In genomic region chr2:126750506-126750905, GRCh38 we compare ENCODE assay signal across 18 cellular contexts.
DNase-seq lines count a peak whose midpoint lies in the region; ATAC-seq and TF ChIP-seq lines count a peak whose summit lies in the region.
"Had no signal": no experiment of that assay in that cellular context is flagged by ENCODE, and none has a peak within 500 bp of the region (broad histone marks: within the 10 kb centered on the region; RNA-seq: fewer than 3 reads in every experiment).

No MANE protein-coding gene starts in this region.

- H3K9me3 Mint-ChIP-seq in activated CD8-positive, alpha-beta memory T cell treated with anti-CD3 and anti-CD28 coated beads, Interleukin-2, amount 10 ng/mL, durations not matched to agents 7 days and 5 days (ENCODE audit: low read depth) = no peaks in the 10 kb centered on the region
- no peaks in the 10 kb centered on the region for H3K9me3 Mint-ChIP-seq in chondrocyte (ENCODE audit: low read depth)
- no peaks in the 10 kb centered on the region for H3K9me3 Mint-ChIP-seq in activated CD8-positive, alpha-beta T cell treated with anti-CD3 and anti-CD28 coated beads for 36 hours
- H3K9me3 Mint-ChIP-seq: CD4-positive, alpha-beta T cell had no signal

- TF ChIP-seq CTCF in chondrocyte (IDR thresholded peaks at IDR 0.05) (no peak), adrenal gland (IDR thresholded peaks at IDR 0.05) (no peak)
- no peak for TF ChIP-seq CTCF in activated CD8-positive, alpha-beta T cell treated with anti-CD3 and anti-CD28 coated beads for 36 hours (IDR thresholded peaks at IDR 0.05)

- H3K27me3 Mint-ChIP-seq in activated CD8-positive, alpha-beta memory T cell treated with anti-CD3 and anti-CD28 coated beads, Interleukin-2, amount 10 ng/mL, durations not matched to agents 7 days and 5 days = peaks cover 2% of the 10 kb centered on the region
- peaks cover 9% of the 10 kb centered on the region for H3K27me3 Mint-ChIP-seq in chondrocyte (ENCODE audit: low read depth)
- H3K27me3 Mint-ChIP-seq in activated CD8-positive, alpha-beta T cell treated with anti-CD3 and anti-CD28 coated beads for 36 hours = no peaks in the 10 kb centered on the region
- H3K27me3 Mint-ChIP-seq: CD4-positive, alpha-beta T cell had no signal

- no peak for TF ChIP-seq POLR2A in adrenal gland (IDR thresholded peaks at IDR 0.05)

- H3K36me3 Mint-ChIP-seq in activated CD8-positive, alpha-beta memory T cell treated with anti-CD3 and anti-CD28 coated beads, Interleukin-2, amount 10 ng/mL, durations not matched to agents 7 days and 5 days = no peaks in the 10 kb centered on the region
- no peaks in the 10 kb centered on the region for H3K36me3 Mint-ChIP-seq in chondrocyte (ENCODE audit: low read depth)
- H3K36me3 Mint-ChIP-seq in activated CD8-positive, alpha-beta T cell treated with anti-CD3 and anti-CD28 coated beads for 36 hours (ENCODE audit: low read depth) = no peaks in the 10 kb centered on the region

- H3K27me3 ChIP-seq in adrenal gland = no peaks in the 10 kb centered on the region
- H3K27me3 ChIP-seq: BLaER1 treated with 17β-estradiol and CSF1 and Interleukin-3, amounts not matched to agents 10 nM and 100 nM had no signal

- H3K4me3 Mint-ChIP-seq in activated CD8-positive, alpha-beta memory T cell treated with anti-CD3 and anti-CD28 coated beads, Interleukin-2, amount 10 ng/mL, durations not matched to agents 7 days and 5 days = no peak overlapping the region
- no peak overlapping the region for H3K4me3 Mint-ChIP-seq in chondrocyte (ENCODE audit: unreplicated experiment)
- no peak overlapping the region for H3K4me3 Mint-ChIP-seq in activated CD8-positive, alpha-beta T cell treated with anti-CD3 and anti-CD28 coated beads for 36 hours
- H3K4me3 Mint-ChIP-seq: CD4-positive, alpha-beta T cell had no signal

- POLR2A ChIA-PET in activated CD8-positive, alpha-beta T cell treated with anti-CD3 and anti-CD28 coated beads for 36 hours (lab: Charles Lee) = no interaction called here

- no peak overlapping the region for H3K4me3 ChIP-seq in adrenal gland
- H3K4me3 ChIP-seq: BLaER1 treated with 17β-estradiol and CSF1 and Interleukin-3, amounts not matched to agents 10 nM and 100 nM; SK-N-MC had no signal

- 90 to 92% (median 91%) methylated on average over 4 of the region's 4 CpGs for WGBS in adrenal gland, 4 donors

- H3K4me1 Mint-ChIP-seq in activated CD8-positive, alpha-beta memory T cell treated with anti-CD3 and anti-CD28 coated beads, Interleukin-2, amount 10 ng/mL, durations not matched to agents 7 days and 5 days = peaks cover 17% of the 10 kb centered on the region
- no peaks in the 10 kb centered on the region for H3K4me1 Mint-ChIP-seq in chondrocyte (ENCODE audit: low read depth)
- peaks cover 24% of the 10 kb centered on the region for H3K4me1 Mint-ChIP-seq in activated CD8-positive, alpha-beta T cell treated with anti-CD3 and anti-CD28 coated beads for 36 hours (ENCODE audit: low read depth)

- H3K36me3 ChIP-seq in adrenal gland (replicated peaks in 1 of 2) = no peaks in the 10 kb centered on the region
- H3K36me3 ChIP-seq: BLaER1 treated with 17β-estradiol and CSF1 and Interleukin-3, amounts not matched to agents 10 nM and 100 nM had no signal

- ATAC-seq in activated CD8-positive, alpha-beta memory T cell treated with anti-CD3 and anti-CD28 coated beads, Interleukin-2, amount 10 ng/mL, durations not matched to agents 7 days and 5 days = no peak
- no peak for ATAC-seq in activated CD8-positive, alpha-beta T cell treated with anti-CD3 and anti-CD28 coated beads for 36 hours
- ATAC-seq: Panc1 had no signal

- H3K9me3 ChIP-seq in adrenal gland (replicated peaks in 1 of 3) = no peaks in the 10 kb centered on the region
- H3K9me3 ChIP-seq: BLaER1 treated with 17β-estradiol and CSF1 and Interleukin-3, amounts not matched to agents 10 nM and 100 nM had no signal

- no peaks in the 10 kb centered on the region for H3K4me1 ChIP-seq in adrenal gland (replicated peaks in 1 of 2)

- no peak overlapping the region for H3K27ac ChIP-seq in adrenal gland
- H3K27ac ChIP-seq: BLaER1 treated with 17β-estradiol and CSF1 and Interleukin-3, amounts not matched to agents 10 nM and 100 nM; SK-N-MC had no signal

- peak; percentile 12 for DNase-seq in activated CD8-positive, alpha-beta memory T cell treated with anti-CD3 and anti-CD28 coated beads, Interleukin-2, amount 10 ng/mL, durations not matched to agents 7 days and 5 days
- DNase-seq in activated CD8-positive, alpha-beta memory T cell treated with anti-CD3 and anti-CD28 coated beads, Interleukin-2, amount 50 U/mL, for 48 hours = no peak
- peak; percentile 73 for DNase-seq in NCI-H2171 (lab: John Stamatoyannopoulos, UW)
- peak; percentile 45 for DNase-seq in RPMI8226
- no peak for DNase-seq in chondrocyte (ENCODE audit: low spot score)
- no peak for DNase-seq in activated CD8-positive, alpha-beta T cell treated with anti-CD3 and anti-CD28 coated beads for 36 hours
- no peak for DNase-seq in adrenal gland
- DNase-seq: AML-193; CD4-positive, alpha-beta T cell; KBM-7; NCI-H1417; NCI-H1694; NCI-H446 treated with DMSO at 0.1 percent for 48 hours; NCI-H748 treated with DMSO at 0.1 percent for 48 hours; SIG-M5 had no signal

- no peak overlapping the region for H3K27ac Mint-ChIP-seq in activated CD8-positive, alpha-beta memory T cell treated with anti-CD3 and anti-CD28 coated beads, Interleukin-2, amount 10 ng/mL, durations not matched to agents 7 days and 5 days
- no peak overlapping the region for H3K27ac Mint-ChIP-seq in chondrocyte (ENCODE audit: unreplicated experiment)
- no peak overlapping the region for H3K27ac Mint-ChIP-seq in activated CD8-positive, alpha-beta T cell treated with anti-CD3 and anti-CD28 coated beads for 36 hours
- H3K27ac Mint-ChIP-seq: CD4-positive, alpha-beta T cell had no signal

- CTCF ChIA-PET in activated CD8-positive, alpha-beta memory T cell treated with anti-CD3 and anti-CD28 coated beads, Interleukin-2, amount 10 ng/mL, durations not matched to agents 7 days and 5 days (lab: Charles Lee) = interaction anchor here (2.2 kb wide), 1 partner anchor 223 kb away, joined by 12 read pairs; no protein-coding TSS in a partner anchor
- CTCF ChIA-PET in activated CD8-positive, alpha-beta T cell treated with anti-CD3 and anti-CD28 coated beads for 36 hours (lab: Charles Lee) = interaction anchor here (1.1 to 4.2 kb wide), 2 partner anchors 217 to 222 kb away, joined by 3 to 18 read pairs; no protein-coding TSS in a partner anchor

- intact Hi-C loops in activated CD8-positive, alpha-beta T cell treated with anti-CD3 and anti-CD28 coated beads for 36 hours (cut with micrococcal nuclease) = no loop called here
- intact Hi-C loops in adrenal gland (cut with DNase I) = no loop called here

Comparison
In these comparisons a context has a peak if more than half of its experiments do, and no peak if none do; other contexts are left out.
1. DNase-seq: peak in activated CD8-positive, alpha-beta memory T cell treated with anti-CD3 and anti-CD28 coated beads, Interleukin-2, amount 10 ng/mL, durations not matched to agents 7 days and 5 days (single experiment), NCI-H2171 (single experiment) and RPMI8226 (single experiment); none in activated CD8-positive, alpha-beta memory T cell treated with anti-CD3 and anti-CD28 coated beads, Interleukin-2, amount 50 U/mL, for 48 hours (single experiment), chondrocyte (single experiment), activated CD8-positive, alpha-beta T cell treated with anti-CD3 and anti-CD28 coated beads for 36 hours (single experiment) and adrenal gland (0 of 7).